ENCODE assay signal across 16 cellular contexts in genomic region chr17:80116276-80116922, GRCh38. TPM values are rescaled to one million over a fixed set of nuclear protein-coding genes. Genes with fewer than 3 reads are reported as not detected.
"Had no signal": no experiment of that assay in that cellular context is flagged by ENCODE, and none has a peak within 500 bp of the region (broad histone marks: within the 10 kb centered on the region; RNA-seq: fewer than 3 reads in every experiment).

No MANE protein-coding gene starts in this region.

- H3K27ac Mint-ChIP-seq: activated CD4-positive, alpha-beta memory T cell treated with anti-CD3 and anti-CD28 coated beads for 36 hours; immature natural killer cell had no signal

- DNase-seq: activated CD4-positive, alpha-beta memory T cell treated with anti-CD3 and anti-CD28 coated beads for 36 hours; activated CD8-positive, alpha-beta memory T cell treated with anti-CD3 and anti-CD28 coated beads, Interleukin-2, amount 50 U/mL, for 4 hours; immature natural killer cell; left colon; naive thymus-derived CD4-positive, alpha-beta T cell; nucleus accumbens; right lobe of liver; stimulated activated CD4-positive, alpha-beta T cell treated with anti-CD3 and anti-CD28 coated beads, Interleukin-2, amount 100 ng/mL, for 24 hours; stimulated activated naive B cell treated with anti-CD40 and anti-IgM and Interleukin-4, amounts not matched to agents 10 μg/mL and 1 μg/mL and 100 μg/mL, for 72 hours; SW 1271; upper lobe of left lung had no signal

- H3K27me3 ChIP-seq: esophagus muscularis mucosa, right lobe of liver, spleen, upper lobe of left lung had no signal

- H3K27ac ChIP-seq: esophagus muscularis mucosa, prostate gland, right lobe of liver, spleen, upper lobe of left lung had no signal

- H3K27me3 Mint-ChIP-seq: activated CD4-positive, alpha-beta memory T cell treated with anti-CD3 and anti-CD28 coated beads for 36 hours; naive thymus-derived CD4-positive, alpha-beta T cell; stimulated activated naive B cell treated with anti-CD40 and anti-IgM and Interleukin-4, amounts not matched to agents 10 μg/mL and 1 μg/mL and 100 μg/mL, for 72 hours had no signal

- H3K36me3 ChIP-seq: prostate gland, right lobe of liver had no signal

- H3K4me3 Mint-ChIP-seq: activated CD4-positive, alpha-beta memory T cell treated with anti-CD3 and anti-CD28 coated beads for 36 hours; immature natural killer cell; stimulated activated naive B cell treated with anti-CD40 and anti-IgM and Interleukin-4, amounts not matched to agents 10 μg/mL and 1 μg/mL and 100 μg/mL, for 72 hours had no signal

- H3K9me3 Mint-ChIP-seq: immature natural killer cell had no signal

- H3K9me3 ChIP-seq: esophagus muscularis mucosa, prostate gland, right lobe of liver, upper lobe of left lung had no signal

- H3K4me1 Mint-ChIP-seq: immature natural killer cell had no signal

- H3K4me3 ChIP-seq: esophagus muscularis mucosa, lung, prostate gland, right lobe of liver, spleen, upper lobe of left lung had no signal

- H3K36me3 Mint-ChIP-seq: activated CD4-positive, alpha-beta memory T cell treated with anti-CD3 and anti-CD28 coated beads for 36 hours had no signal

- H3K4me1 ChIP-seq: prostate gland, right lobe of liver, upper lobe of left lung had no signal

- ATAC-seq: activated naive CD4-positive, alpha-beta T cell treated with anti-CD3 and anti-CD28 coated beads, Interleukin-2, amount 50 U/mL, for 72 hours; left colon; naive thymus-derived CD4-positive, alpha-beta T cell; stimulated activated naive B cell treated with anti-CD40 and anti-IgM and Interleukin-4, amounts not matched to agents 10 μg/mL and 1 μg/mL and 100 μg/mL, for 72 hours had no signal

RNA-seq across cellular contexts. Expression of gene CARD14, which starts 53.4 kb away (rescaled TPM):
- total RNA-seq: activated CD4-positive, alpha-beta memory T cell treated with anti-CD3 and anti-CD28 coated beads for 36 hours had no signal
- polyA plus RNA-seq: immature natural killer cell; naive thymus-derived CD4-positive, alpha-beta T cell had no signal
